24 cellular contexts compared by ENCODE assay signal in genomic region chr12:132043770-132044467, GRCh38.
"Had no signal": no experiment of that assay in that cellular context is flagged by ENCODE, and none has a peak within 500 bp of the region (broad histone marks: within the 10 kb centered on the region; RNA-seq: fewer than 3 reads in every experiment).

No MANE protein-coding gene starts in this region.

- H3K4me1 Mint-ChIP-seq: nephron progenitor cell had no signal

- H3K9me3 ChIP-seq: esophagus squamous epithelium, ovary, psoas muscle, sigmoid colon, stomach, thyroid gland had no signal

- H3K4me3 ChIP-seq: coronary artery, esophagus squamous epithelium, lung, ovary, psoas muscle, sigmoid colon, stomach, thyroid gland had no signal

- H3K36me3 ChIP-seq: ovary had no signal

- H3K27me3 ChIP-seq: esophagus squamous epithelium, ovary, sigmoid colon, stomach, thyroid gland had no signal

- ATAC-seq: left lobe of liver; naive thymus-derived CD8-positive, alpha-beta T cell; psoas muscle; right cardiac atrium; stimulated activated effector memory CD8-positive, alpha-beta T cell treated with anti-CD3 and anti-CD28 coated beads, Interleukin-12 subunit alpha, Interleukin-12 subunit beta, amount 100 ng/mL, for 72 hours had no signal

- DNase-seq: dermis blood vessel endothelial cell; effector memory CD4-positive, alpha-beta T cell; erythroblast; esophagus squamous epithelium; foreskin melanocyte; hypothalamus; kidney; nephron progenitor cell; occipital lobe; psoas muscle; right cardiac atrium; sigmoid colon; stimulated activated CD4-positive, alpha-beta T cell treated with anti-CD3 and anti-CD28 coated beads, Interleukin-2, amount 100 ng/mL, for 24 hours; stimulated activated CD4-positive, alpha-beta T cell treated with anti-CD3 and anti-CD28 coated beads, Interleukin-4, amount 100 ng/mL, for 24 hours; stimulated activated naive CD4-positive, alpha-beta T cell treated with Interleukin-2 at 50 U/mL for 16 hours; stomach; thyroid gland; trophoblast cell had no signal

- H3K9me3 Mint-ChIP-seq: naive thymus-derived CD8-positive, alpha-beta T cell; nephron progenitor cell; stimulated activated effector memory CD8-positive, alpha-beta T cell treated with anti-CD3 and anti-CD28 coated beads, Interleukin-12 subunit alpha, Interleukin-12 subunit beta, amount 100 ng/mL, for 72 hours had no signal

- H3K4me3 Mint-ChIP-seq: naive thymus-derived CD8-positive, alpha-beta T cell; nephron progenitor cell; stimulated activated effector memory CD8-positive, alpha-beta T cell treated with anti-CD3 and anti-CD28 coated beads, Interleukin-12 subunit alpha, Interleukin-12 subunit beta, amount 100 ng/mL, for 72 hours had no signal

- H3K27me3 Mint-ChIP-seq: naive thymus-derived CD8-positive, alpha-beta T cell had no signal

- H3K27ac ChIP-seq: coronary artery, esophagus squamous epithelium, ovary, psoas muscle, sigmoid colon, stomach, thyroid gland had no signal

- H3K4me1 ChIP-seq: psoas muscle, thyroid gland had no signal

- H3K27ac Mint-ChIP-seq: nephron progenitor cell; stimulated activated effector memory CD8-positive, alpha-beta T cell treated with anti-CD3 and anti-CD28 coated beads, Interleukin-12 subunit alpha, Interleukin-12 subunit beta, amount 100 ng/mL, for 72 hours had no signal
